Comparison of ENCODE assay signal across 8 cellular contexts in the genomic region with DNA sequence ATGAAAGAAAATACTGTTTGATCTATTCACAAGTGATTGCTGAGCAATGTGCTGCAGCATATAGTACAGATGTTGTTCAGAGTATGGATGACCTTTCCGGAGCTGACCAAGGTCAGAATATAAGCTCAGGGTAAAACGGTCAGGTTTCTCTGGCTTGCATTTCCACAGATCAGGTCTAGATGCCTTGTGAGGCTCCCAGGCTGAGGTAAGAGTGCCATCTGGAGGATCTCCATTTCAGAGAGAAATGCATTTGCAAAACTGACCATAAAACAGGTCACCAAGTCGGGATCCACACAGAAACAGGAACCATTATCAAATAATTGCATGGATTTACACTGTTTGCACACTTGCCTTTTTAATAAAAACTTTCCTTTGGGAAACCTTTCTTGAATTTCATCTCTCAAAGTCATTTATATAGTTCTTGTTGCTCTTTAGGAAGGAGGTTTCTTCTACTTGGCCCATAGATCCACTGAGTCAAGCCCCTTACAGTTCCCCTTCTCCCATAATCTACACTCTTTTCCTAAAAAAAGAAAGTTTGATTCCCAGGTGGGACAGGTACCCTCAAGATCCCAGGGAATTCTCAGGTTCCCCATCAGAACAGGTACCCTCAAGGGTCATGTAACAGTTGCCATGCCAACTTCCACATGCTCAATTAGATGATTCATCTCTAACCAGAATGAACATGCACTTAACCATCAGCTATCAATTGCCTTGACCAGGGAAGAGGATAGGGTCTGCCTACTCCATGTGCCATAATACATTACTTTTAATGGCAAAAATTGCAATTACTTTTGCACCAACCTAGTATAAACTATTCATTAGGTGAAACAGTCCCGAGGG. TPM values are rescaled to one million over a fixed set of nuclear protein-coding genes. Genes with fewer than 3 reads are reported as not detected.
A peak's percentile ranks its signal among the peaks of the same experiment; 100 is the strongest.
DNase-seq lines count a peak whose midpoint lies in the region; ATAC-seq and TF ChIP-seq lines count a peak whose summit lies in the region.

No MANE protein-coding gene starts in this region.

- no peaks in the 10 kb centered on the region for H3K4me1 ChIP-seq in Peyer's patch

- peaks cover 16% of the 10 kb centered on the region for H3K4me1 Mint-ChIP-seq in nephron progenitor cell

- H3K4me3 Mint-ChIP-seq in nephron progenitor cell, result no peak overlapping the region

- H3K27me3 Mint-ChIP-seq in nephron progenitor cell (ENCODE audit: low read depth, poor library complexity), result no peaks in the 10 kb centered on the region

- H3K27me3 ChIP-seq in Peyer's patch, result no peaks in the 10 kb centered on the region

- no peak overlapping the region for H3K27ac Mint-ChIP-seq in nephron progenitor cell

- no peak overlapping the region for H3K4me3 ChIP-seq in Peyer's patch

- H3K36me3 Mint-ChIP-seq in nephron progenitor cell (ENCODE audit: low read depth), result peaks cover 32% of the 10 kb centered on the region

- no peaks in the 10 kb centered on the region for H3K9me3 ChIP-seq in Peyer's patch

- DNase-seq in CD1c-positive myeloid dendritic cell (ENCODE audit: extremely low spot score) (peak; percentile 40), HS-5 (ENCODE audit: low read depth) (peak; percentile 13), Peyer's patch (peak in 1 of 3 donors; percentile 57), erythroblast (lab: John Stamatoyannopoulos, UW) (peak; percentile 33 to 54), nephron progenitor cell (peak; percentile 40)

- peaks cover 0 to 26% (median 0%) of the 10 kb centered on the region in 3 donors for H3K36me3 ChIP-seq in Peyer's patch

- TF ChIP-seq POLR2A in Peyer's patch (IDR thresholded peaks at IDR 0.05) (no peak), erythroblast (IDR thresholded peaks at IDR 0.05; ENCODE audit: low read length) (no peak)

- ATAC-seq in HG03097 (IDR thresholded peaks at IDR 0.05; ENCODE audit: low FRiP score, unreplicated experiment) (no peak), HG03442 (IDR thresholded peaks at IDR 0.05; ENCODE audit: unreplicated experiment) (no peak), GM18502 (IDR thresholded peaks at IDR 0.05; ENCODE audit: poor library complexity, unreplicated experiment) (no peak)

- H3K9me3 Mint-ChIP-seq in nephron progenitor cell, result no peaks in the 10 kb centered on the region

- H3K27ac ChIP-seq in Peyer's patch, result no peak overlapping the region

- TF ChIP-seq CTCF in Peyer's patch (IDR thresholded peaks at IDR 0.05) (peak in 4 of 6 experiments; percentile 30 to 72 (median 68)), nephron progenitor cell (IDR thresholded peaks at IDR 0.05) (peak; percentile 68)

RNA-seq across cellular contexts. Expression of gene TMPRSS5, which starts 25.0 kb away (rescaled TPM):
- 1 to 10 TPM in 1 of 4 donors, not detected in 3; 1.5 TPM for total RNA-seq in Peyer's patch

RNA-seq across cellular contexts. Expression of gene ZW10, which starts 42.4 kb away (rescaled TPM):
- 10 to 100 TPM in 2 of 4 donors, 1 to 10 TPM in 2; 8.7 to 25.6 (median 9.7) TPM for total RNA-seq in Peyer's patch

RNA-seq across cellular contexts. Expression of gene CLDN25, which starts 48.5 kb away (rescaled TPM):
- not detected for total RNA-seq in Peyer's patch
